ENCODE assay signal across 9 cellular contexts in the genomic region with DNA sequence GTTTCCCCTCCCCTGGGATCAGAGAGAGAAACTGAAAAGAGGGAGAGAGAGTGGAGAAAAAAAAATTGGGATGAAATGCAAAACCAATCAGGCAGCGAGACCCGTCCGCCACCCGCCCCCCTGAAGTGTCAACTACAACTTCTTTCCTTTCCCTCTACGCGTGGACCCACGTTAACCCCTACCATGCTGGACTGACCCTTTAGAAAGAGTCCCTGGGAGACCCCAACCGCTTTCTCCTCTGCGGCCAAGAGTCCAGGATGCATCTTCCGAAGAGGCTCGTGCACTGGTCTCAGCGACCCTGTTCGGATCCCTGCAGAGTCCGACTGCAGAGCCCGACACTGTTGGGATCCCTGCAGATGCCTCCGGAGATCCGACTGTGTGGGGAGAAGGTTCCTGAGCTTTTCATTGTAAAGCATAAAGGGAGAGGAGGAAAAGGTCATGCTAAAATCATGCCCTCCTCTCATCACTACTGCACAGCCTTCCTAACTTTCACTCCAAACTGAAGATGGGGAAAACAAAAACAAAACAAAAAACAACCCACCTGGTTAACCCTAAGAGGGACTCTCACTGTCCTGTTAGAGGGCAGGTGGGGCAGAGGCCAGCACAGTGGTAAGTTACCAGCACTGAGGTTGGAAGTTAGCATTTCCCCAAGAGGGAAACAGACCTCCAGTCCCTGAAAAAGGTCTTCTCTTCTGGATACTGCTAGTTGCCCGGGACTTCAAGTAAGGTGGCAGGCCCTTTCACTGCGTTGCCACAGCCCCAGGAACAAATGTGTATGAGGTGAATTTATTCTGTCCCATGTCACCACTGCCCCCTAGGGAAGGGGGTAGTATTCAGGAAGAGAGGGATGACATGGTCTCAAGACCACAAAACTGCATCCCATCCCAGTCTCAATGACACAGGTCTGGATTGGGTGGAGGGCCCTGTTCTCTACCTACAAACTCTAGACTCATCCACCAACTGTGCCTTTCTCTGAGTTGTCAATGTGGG. TPM values are rescaled to one million over a fixed set of nuclear protein-coding genes. Genes with fewer than 3 reads are reported as not detected.
DNase-seq lines count a peak whose midpoint lies in the region; TF ChIP-seq lines count a peak whose summit lies in the region.
"Had no signal": no experiment of that assay in that cellular context is flagged by ENCODE, and none has a peak within 500 bp of the region (broad histone marks: within the 10 kb centered on the region; RNA-seq: fewer than 3 reads in every experiment).

No MANE protein-coding gene starts in this region.

- H3K36me3 ChIP-seq in H7 (replicated peaks; ENCODE audit: control insufficient read depth, insufficient read depth, low read length) (no peaks in the 10 kb centered on the region), WERI-Rb-1 (no peaks in the 10 kb centered on the region), left ventricle myocardium inferior (no peaks in the 10 kb centered on the region), sigmoid colon (no peaks in the 10 kb centered on the region)

- no peaks in the 10 kb centered on the region for H3K9me3 ChIP-seq in WERI-Rb-1 (ENCODE audit: severe bottlenecking)
- no peaks in the 10 kb centered on the region for H3K9me3 ChIP-seq in left ventricle myocardium inferior (replicated peaks)
- H3K9me3 ChIP-seq in sigmoid colon: no peaks in the 10 kb centered on the region

- H3K4me1 ChIP-seq in left ventricle myocardium inferior (peaks cover 22% of the 10 kb centered on the region), sigmoid colon (peaks cover 0 to 38% (median 30%) of the 10 kb centered on the region in 4 donors)

- in situ Hi-C loops in GM13977 (cut with MboI; ENCODE audit: low pct_unique_long_range_greater_than_20kb, low sequenced_read_pairs, unreplicated experiment): no loop called here

- H3K27ac ChIP-seq in WERI-Rb-1: no peak overlapping the region
- H3K27ac ChIP-seq in left ventricle myocardium inferior (replicated peaks): no peak overlapping the region
- H3K27ac ChIP-seq in sigmoid colon: peak overlapping the region in 3 of 4 donors; percentile 50 to 77 (median 67)

- H3K4me3 ChIP-seq in H7 (ENCODE audit: insufficient read depth, low read depth, low read length) (peak overlapping the region; percentile 29; the same call in 1 of the 2 replicates), WERI-Rb-1 (ENCODE audit: low read depth, low read length) (peak overlapping the region; percentile 35), left ventricle myocardium inferior (peak overlapping the region; percentile 60), sigmoid colon (peak overlapping the region; percentile 24 to 74 (median 60))

- TF ChIP-seq CTCF in WERI-Rb-1 (IDR thresholded peaks at IDR 0.05; ENCODE audit: low read depth, low read length) (no peak), left ventricle myocardium inferior (IDR thresholded peaks at IDR 0.05; ENCODE audit: borderline replicate concordance) (no peak), sigmoid colon (IDR thresholded peaks at IDR 0.05) (no peak), GM13977 (IDR thresholded peaks at IDR 0.05; ENCODE audit: extremely low read depth, insufficient read depth, missing control alignments) (no peak)

- intact Hi-C loops in left ventricle myocardium inferior (cut with micrococcal nuclease) (loop anchor here (10.0 kb wide), 1 partner anchor 214 kb away; no protein-coding TSS in a partner anchor), sigmoid colon (cut with DNase I) (no loop called here)

- no peak for TF ChIP-seq POLR2A in sigmoid colon (IDR thresholded peaks at IDR 0.05)

- TF ChIP-seq EP300 in sigmoid colon (IDR thresholded peaks at IDR 0.05): no peak

- 21 to 27% methylated on average over 19 of the region's 19 CpGs for WGBS in sigmoid colon, 2 donors

- DNase-seq in H7 (peak; percentile 61), WERI-Rb-1 (no peak), left ventricle myocardium inferior (no peak), sigmoid colon (no peak), MV-4-11 (lab: John Stamatoyannopoulos, UW) (no peak), Ammon's horn (ENCODE audit: low spot score) (no peak), NOMO-1 treated with DMSO at 0.1 percent for 48 hours (lab: John Stamatoyannopoulos, UW; ENCODE audit: unreplicated experiment) (no peak), GM13977 (ENCODE audit: low spot score) (no peak)
- DNase-seq: cortex of kidney had no signal

- H3K27me3 ChIP-seq in H7 (ENCODE audit: control insufficient read depth, insufficient read depth, low read length): peaks cover 48% of the 10 kb centered on the region
- H3K27me3 ChIP-seq in WERI-Rb-1 (ENCODE audit: insufficient read depth, low read depth, severe bottlenecking): peaks cover 48% of the 10 kb centered on the region
- peaks cover 68% of the 10 kb centered on the region for H3K27me3 ChIP-seq in left ventricle myocardium inferior (ENCODE audit: low read depth)
- H3K27me3 ChIP-seq in sigmoid colon: peaks cover 0 to 11% (median 0%) of the 10 kb centered on the region in 3 donors

RNA-seq across cellular contexts. Expression of a gene that starts 0.6 kb away (rescaled TPM):
- total RNA-seq in H7 (2014; rRNA removed; shearing (Covaris generic)): 1.6 TPM in 2 replicates
- total RNA-seq in left ventricle myocardium inferior (0.85 TPM), sigmoid colon (10 to 100 TPM in 1 of 4 donors, 1 to 10 TPM in 3; 3.5 to 11.9 (median 6.7) TPM)
- polyA plus RNA-seq in sigmoid colon: 1 to 10 TPM in 1 of 3 donors, under 1 TPM in 1, not detected in 1; under 0.01 to 3.3 TPM

RNA-seq across cellular contexts. Expression of a gene that starts 19.5 kb away (rescaled TPM):
- 0.85 and 1.1 TPM in 2 replicates for total RNA-seq in H7 (2014; rRNA removed; shearing (Covaris generic))
- total RNA-seq in left ventricle myocardium inferior (22.9 TPM), sigmoid colon (1 to 10 TPM; 2.1 to 8.9 (median 3.2) TPM)
- 1 to 10 TPM in 1 of 3 donors, under 1 TPM in 2; 0.46 to 6.1 (median 0.60) TPM for polyA plus RNA-seq in sigmoid colon

Comparison
In these comparisons a context has a peak if more than half of its experiments do, and no peak if none do; other contexts are left out.
1. H3K27ac ChIP-seq: peak in sigmoid colon (3 of 4); none in WERI-Rb-1 (single experiment) and left ventricle myocardium inferior (single experiment).
2. Peak in every context shown above with its lines, with median percentiles within 50 percentile points of each other: H3K4me3 ChIP-seq.